ENCODE assay signal across 8 cellular contexts in genomic region chr1:202348005-202348508, GRCh38. TPM values are rescaled to one million over a fixed set of nuclear protein-coding genes. Genes with fewer than 3 reads are reported as not detected.
DNase-seq lines count a peak whose midpoint lies in the region; ATAC-seq and TF ChIP-seq lines count a peak whose summit lies in the region.

No MANE protein-coding gene starts in this region.

- no peaks in the 10 kb centered on the region for H3K36me3 ChIP-seq in thoracic aorta

- no peak for TF ChIP-seq CTCF in VCaP (conservative IDR thresholded peaks at IDR 0.05)
- TF ChIP-seq CTCF in thoracic aorta (IDR thresholded peaks at IDR 0.05), result no peak

- H3K27me3 ChIP-seq in layer of hippocampus (ENCODE audit: control insufficient read depth, insufficient read depth, low read length) (no peaks in the 10 kb centered on the region), thoracic aorta (replicated peaks; ENCODE audit: insufficient read depth) (no peaks in the 10 kb centered on the region)

- H3K27ac ChIP-seq in VCaP (peak overlapping the region; percentile 82), layer of hippocampus (ENCODE audit: low read depth, low read length) (peak overlapping the region; percentile 63), thoracic aorta (no peak overlapping the region)

- peak overlapping the region; percentile 86 for H3K4me3 ChIP-seq in thoracic aorta

- H3K9me3 ChIP-seq in thoracic aorta, result no peaks in the 10 kb centered on the region

- peak overlapping the region; percentile 72 for H3K27ac Mint-ChIP-seq in activated naive CD4-positive, alpha-beta T cell treated with anti-CD3 and anti-CD28 coated beads, Interleukin-2, amount 10 ng/mL, durations not matched to agents 7 days and 5 days

- CTCF ChIA-PET in activated naive CD4-positive, alpha-beta T cell treated with anti-CD3 and anti-CD28 coated beads, Interleukin-2, amount 10 ng/mL, durations not matched to agents 7 days and 5 days (lab: Charles Lee), result interaction anchor here (1.4 kb wide), 1 partner anchor 159 kb away, joined by 4 read pairs; no protein-coding TSS in a partner anchor

- intact Hi-C loops in posterior vena cava (cut with DNase I), result loop anchor here in 1 of 2 donors (10.0 kb wide), 2 partner anchors 257 to 367 kb away; partner anchors contain the start of gene SYT2

- no peak for ATAC-seq in thoracic aorta (ENCODE audit: insufficient number of reproducible peaks, low FRiP score, low read depth)

- peak overlapping the region; percentile 83 for H3K4me3 Mint-ChIP-seq in activated naive CD4-positive, alpha-beta T cell treated with anti-CD3 and anti-CD28 coated beads, Interleukin-2, amount 10 ng/mL, durations not matched to agents 7 days and 5 days

- no peaks in the 10 kb centered on the region for H3K9me3 Mint-ChIP-seq in activated naive CD4-positive, alpha-beta T cell treated with anti-CD3 and anti-CD28 coated beads, Interleukin-2, amount 10 ng/mL, durations not matched to agents 7 days and 5 days

- H3K36me3 Mint-ChIP-seq in activated naive CD4-positive, alpha-beta T cell treated with anti-CD3 and anti-CD28 coated beads, Interleukin-2, amount 10 ng/mL, durations not matched to agents 7 days and 5 days, result no peaks in the 10 kb centered on the region

- no peak for DNase-seq in activated naive CD4-positive, alpha-beta T cell treated with anti-CD3 and anti-CD28 coated beads, Interleukin-2, amount 10 ng/mL, durations not matched to agents 7 days and 5 days
- no peak for DNase-seq in activated naive CD4-positive, alpha-beta T cell (lab: John Stamatoyannopoulos, UW)
- no peak for DNase-seq in thoracic aorta (ENCODE audit: low spot score)
- no peak for DNase-seq in NK-92 (lab: John Stamatoyannopoulos, UW; ENCODE audit: unreplicated experiment)
- no peak for DNase-seq in NCI-H1092 treated with DMSO at 0.1 percent for 48 hours (lab: John Stamatoyannopoulos, UW)
- DNase-seq in posterior vena cava (ENCODE audit: low spot score), result no peak

- peaks cover 29% of the 10 kb centered on the region for H3K4me1 Mint-ChIP-seq in activated naive CD4-positive, alpha-beta T cell treated with anti-CD3 and anti-CD28 coated beads, Interleukin-2, amount 10 ng/mL, durations not matched to agents 7 days and 5 days

- H3K27me3 Mint-ChIP-seq in activated naive CD4-positive, alpha-beta T cell treated with anti-CD3 and anti-CD28 coated beads, Interleukin-2, amount 10 ng/mL, durations not matched to agents 7 days and 5 days, result peaks cover 6% of the 10 kb centered on the region

- H3K4me1 ChIP-seq in thoracic aorta (ENCODE audit: control insufficient read depth in 1 of 2, low read depth in 2 of 2), result peaks cover 10 to 17% of the 10 kb centered on the region in 2 donors

RNA-seq across cellular contexts. Expression of gene PPP1R12B, which starts 0.4 kb away (rescaled TPM):
- total RNA-seq in thoracic aorta (100 to 1,000 TPM; 573 to 677 TPM), posterior vena cava (100 to 1,000 TPM; 545 to 634 TPM)

RNA-seq across cellular contexts. Expression of gene UBE2T, which starts 6.3 kb away (rescaled TPM):
- total RNA-seq in thoracic aorta, result under 1 TPM in 1 of 2 donors, not detected in 1; 0.68 TPM
- 1 to 10 TPM; 1.5 to 1.9 TPM for total RNA-seq in posterior vena cava

Comparison
In these comparisons a context has a peak if more than half of its experiments do, and no peak if none do; other contexts are left out.
1. H3K27ac ChIP-seq: peak in VCaP (single experiment) and layer of hippocampus (single experiment); none in thoracic aorta (0 of 2).